ENCODE assay signal across 18 cellular contexts in genomic region chr1:27532119-27532695, GRCh38. TPM values are rescaled to one million over a fixed set of nuclear protein-coding genes. Genes with fewer than 3 reads are reported as not detected.
A peak's percentile ranks its signal among the peaks of the same experiment; 100 is the strongest.
DNase-seq lines count a peak whose midpoint lies in the region; ATAC-seq and TF ChIP-seq lines count a peak whose summit lies in the region.
"Had no signal": no experiment of that assay in that cellular context is flagged by ENCODE, and none has a peak within 500 bp of the region (broad histone marks: within the 10 kb centered on the region; RNA-seq: fewer than 3 reads in every experiment).

No MANE protein-coding gene starts in this region.

- H3K27ac Mint-ChIP-seq in activated CD8-positive, alpha-beta memory T cell treated with anti-CD3 and anti-CD28 coated beads, Interleukin-2, amount 10 ng/mL, durations not matched to agents 7 days and 5 days = peak overlapping the region; percentile 72
- peak overlapping the region; percentile 69 for H3K27ac Mint-ChIP-seq in chondrocyte (ENCODE audit: unreplicated experiment)
- H3K27ac Mint-ChIP-seq in progenitor cell of endocrine pancreas = peak overlapping the region; percentile 49

- peak overlapping the region; percentile 70 for H3K27ac ChIP-seq in KOPT-K1 (ENCODE audit: low read depth, low read length, poor library complexity, severe bottlenecking)
- H3K27ac ChIP-seq in mesenchymal stem cell (ENCODE audit: low read length, poor library complexity, severe bottlenecking) = no peak overlapping the region
- H3K27ac ChIP-seq: Peyer's patch, prostate gland, upper lobe of right lung had no signal

- H3K27me3 Mint-ChIP-seq in activated CD8-positive, alpha-beta memory T cell treated with anti-CD3 and anti-CD28 coated beads, Interleukin-2, amount 10 ng/mL, durations not matched to agents 7 days and 5 days = peaks cover 7% of the 10 kb centered on the region
- no peaks in the 10 kb centered on the region for H3K27me3 Mint-ChIP-seq in chondrocyte (ENCODE audit: low read depth)
- no peaks in the 10 kb centered on the region for H3K27me3 Mint-ChIP-seq in progenitor cell of endocrine pancreas

- H2AFZ ChIP-seq in mesenchymal stem cell (ENCODE audit: low read depth, low read length) = no peak overlapping the region

- H2AK5ac ChIP-seq in mesenchymal stem cell (ENCODE audit: low read length, severe bottlenecking) = no peak overlapping the region

- H2BK5ac ChIP-seq in mesenchymal stem cell (ENCODE audit: low read depth, low read length, poor library complexity, severe bottlenecking) = no peak overlapping the region

- H3K36me3 ChIP-seq in KOPT-K1 (ENCODE audit: insufficient read depth, low read length) (peaks cover 14% of the 10 kb centered on the region), mucosa of descending colon (ENCODE audit: low read depth) (no peaks in the 10 kb centered on the region), mesenchymal stem cell (ENCODE audit: control insufficient read depth in 1 of 2, insufficient read depth in 2 of 2, low read depth in 1 of 2, low read length in 2 of 2) (peaks cover 40 to 43% of the 10 kb centered on the region in 2 experiments)
- H3K36me3 ChIP-seq: Peyer's patch, prostate gland had no signal

- intact Hi-C loops in mucosa of descending colon (cut with DNase I, micrococcal nuclease) = no loop called here

- no peak overlapping the region for H3K4me3 Mint-ChIP-seq in activated CD8-positive, alpha-beta memory T cell treated with anti-CD3 and anti-CD28 coated beads, Interleukin-2, amount 10 ng/mL, durations not matched to agents 7 days and 5 days
- H3K4me3 Mint-ChIP-seq in chondrocyte (ENCODE audit: unreplicated experiment) = no peak overlapping the region
- H3K4me3 Mint-ChIP-seq in progenitor cell of endocrine pancreas (ENCODE audit: low read depth) = no peak overlapping the region

- H2BK120ac ChIP-seq in mesenchymal stem cell (ENCODE audit: low read depth, low read length) = no peak overlapping the region

- no peak for DNase-seq in activated CD8-positive, alpha-beta memory T cell treated with anti-CD3 and anti-CD28 coated beads, Interleukin-2, amount 10 ng/mL, durations not matched to agents 7 days and 5 days
- no peak for DNase-seq in activated CD8-positive, alpha-beta memory T cell treated with anti-CD3 and anti-CD28 coated beads for 24 hours
- DNase-seq in chondrocyte (ENCODE audit: low spot score) = no peak
- DNase-seq in progenitor cell of endocrine pancreas (ENCODE audit: low spot score, unreplicated experiment) = no peak
- DNase-seq in mucosa of descending colon = no peak
- DNase-seq in mesenchymal stem cell = no peak
- DNase-seq: anterior cingulate cortex; dorsolateral prefrontal cortex; NCI-H146; NCI-H526 treated with DMSO at 0.1 percent for 48 hours; Peyer's patch; stimulated activated CD4-positive, alpha-beta T cell treated with anti-CD3 and anti-CD28 coated beads, Interleukin-15, amount 100 ng/mL, for 24 hours; T1000; upper lobe of right lung had no signal

- H3K9ac ChIP-seq in mesenchymal stem cell (ENCODE audit: low read length) = no peak overlapping the region

- H3K23ac ChIP-seq in mesenchymal stem cell (ENCODE audit: low read length in 2 of 2) = no peak overlapping the region

- H3K9me3 Mint-ChIP-seq in activated CD8-positive, alpha-beta memory T cell treated with anti-CD3 and anti-CD28 coated beads, Interleukin-2, amount 10 ng/mL, durations not matched to agents 7 days and 5 days (ENCODE audit: low read depth) = no peaks in the 10 kb centered on the region
- H3K9me3 Mint-ChIP-seq in chondrocyte (ENCODE audit: low read depth) = no peaks in the 10 kb centered on the region
- H3K9me3 Mint-ChIP-seq in progenitor cell of endocrine pancreas (ENCODE audit: low read depth) = no peaks in the 10 kb centered on the region

- no peak overlapping the region for H3K14ac ChIP-seq in mesenchymal stem cell (ENCODE audit: low read length in 2 of 2)

- peaks cover 16% of the 10 kb centered on the region for H3K4me1 Mint-ChIP-seq in activated CD8-positive, alpha-beta memory T cell treated with anti-CD3 and anti-CD28 coated beads, Interleukin-2, amount 10 ng/mL, durations not matched to agents 7 days and 5 days
- peaks cover 38% of the 10 kb centered on the region for H3K4me1 Mint-ChIP-seq in chondrocyte (ENCODE audit: low read depth)
- peaks cover 27% of the 10 kb centered on the region for H3K4me1 Mint-ChIP-seq in progenitor cell of endocrine pancreas (ENCODE audit: low read depth)

- H2BK15ac ChIP-seq in mesenchymal stem cell (ENCODE audit: low read depth, poor library complexity, severe bottlenecking) = no peak overlapping the region

- H3K4me2 ChIP-seq in mesenchymal stem cell (ENCODE audit: low read length, poor library complexity, severe bottlenecking) = no peak overlapping the region

- peaks cover 29% of the 10 kb centered on the region for H3K4me1 ChIP-seq in mucosa of descending colon (ENCODE audit: low read depth)
- H3K4me1 ChIP-seq in mesenchymal stem cell (ENCODE audit: control insufficient read depth, insufficient read depth, low read depth, low read length) = peaks cover 45% of the 10 kb centered on the region

- CTCF ChIA-PET in activated CD8-positive, alpha-beta memory T cell treated with anti-CD3 and anti-CD28 coated beads, Interleukin-2, amount 10 ng/mL, durations not matched to agents 7 days and 5 days (lab: Charles Lee) = interaction anchor here (1.3 kb wide), 1 partner anchor 25 kb away, joined by 3 read pairs; no protein-coding TSS in a partner anchor

- H3K4ac ChIP-seq in mesenchymal stem cell (ENCODE audit: low read depth in 1 of 2, low read length in 2 of 2) = no peak overlapping the region

- peaks cover 29% of the 10 kb centered on the region for H3K79me1 ChIP-seq in mesenchymal stem cell (replicated peaks; ENCODE audit: low read length, poor library complexity, severe bottlenecking)

- H4K8ac ChIP-seq in mesenchymal stem cell (ENCODE audit: low read length) = no peak overlapping the region

- H3K18ac ChIP-seq in mesenchymal stem cell (ENCODE audit: low read depth in 1 of 2, low read length in 2 of 2) = no peak overlapping the region

- no peaks in the 10 kb centered on the region for H3K9me3 ChIP-seq in KOPT-K1 (ENCODE audit: insufficient read depth, low read length, poor library complexity, severe bottlenecking)
- no peaks in the 10 kb centered on the region for H3K9me3 ChIP-seq in mucosa of descending colon
- H3K9me3 ChIP-seq in mesenchymal stem cell (ENCODE audit: control insufficient read depth, low read length) = no peaks in the 10 kb centered on the region
- H3K9me3 ChIP-seq: Peyer's patch, prostate gland, upper lobe of right lung had no signal

- ATAC-seq in activated CD8-positive, alpha-beta memory T cell treated with anti-CD3 and anti-CD28 coated beads, Interleukin-2, amount 10 ng/mL, durations not matched to agents 7 days and 5 days = no peak
- no peak for ATAC-seq in GM18858 (IDR thresholded peaks at IDR 0.05; ENCODE audit: unreplicated experiment)
- no peak for ATAC-seq in mucosa of descending colon
- ATAC-seq: GM12878, upper lobe of right lung had no signal

- H3K36me3 Mint-ChIP-seq in activated CD8-positive, alpha-beta memory T cell treated with anti-CD3 and anti-CD28 coated beads, Interleukin-2, amount 10 ng/mL, durations not matched to agents 7 days and 5 days = no peaks in the 10 kb centered on the region
- H3K36me3 Mint-ChIP-seq in chondrocyte (ENCODE audit: low read depth) (peaks cover 26% of the 10 kb centered on the region), progenitor cell of endocrine pancreas (ENCODE audit: insufficient read depth) (peaks cover 9% of the 10 kb centered on the region)

- no peak overlapping the region for H4K91ac ChIP-seq in mesenchymal stem cell (ENCODE audit: low read length)

- TF ChIP-seq CTCF in chondrocyte (IDR thresholded peaks at IDR 0.05) (no peak), progenitor cell of endocrine pancreas (IDR thresholded peaks at IDR 0.05; ENCODE audit: unreplicated experiment) (no peak), mucosa of descending colon (IDR thresholded peaks at IDR 0.05) (no peak)

- H3K4me3 ChIP-seq in mucosa of descending colon = no peak overlapping the region
- H3K4me3 ChIP-seq in mesenchymal stem cell (ENCODE audit: insufficient read depth in 1 of 2, low read depth in 1 of 2, low read length in 2 of 2) = no peak overlapping the region
- H3K4me3 ChIP-seq: dorsolateral prefrontal cortex, GM12878, Peyer's patch, prostate gland, upper lobe of right lung had no signal

- H3K27me3 ChIP-seq in mesenchymal stem cell (ENCODE audit: control insufficient read depth in 1 of 2, insufficient read depth in 1 of 2, low read length in 2 of 2) = no peaks in the 10 kb centered on the region
- H3K27me3 ChIP-seq: dorsolateral prefrontal cortex, Peyer's patch, upper lobe of right lung had no signal

- WGBS in mesenchymal stem cell = 96% methylated on average over 11 of the region's 11 CpGs

- peak overlapping the region in 1 of 2 experiments; percentile 11 for H2BK12ac ChIP-seq in mesenchymal stem cell (ENCODE audit: low read length in 2 of 2)

RNA-seq across cellular contexts. Expression of gene WASF2, which starts 42.2 kb away (rescaled TPM):
- total RNA-seq in activated CD8-positive, alpha-beta memory T cell treated with anti-CD3 and anti-CD28 coated beads, Interleukin-2, amount 10 ng/mL, durations not matched to agents 7 days and 5 days = 100 to 1,000 TPM; 113 to 117 TPM
- total RNA-seq in chondrocyte (114 to 136 TPM (median 128 TPM) in 3 replicates), progenitor cell of endocrine pancreas (74.6 and 76.9 TPM in 2 replicates), mucosa of descending colon (100 to 1,000 TPM; 131 to 159 (median 134) TPM)
- polyA plus RNA-seq in mesenchymal stem cell (2013, experiment 1 of 2) = 68.4 TPM
- 68.6 TPM for polyA plus RNA-seq in mesenchymal stem cell (2013, experiment 2 of 2)
